1 cellular context compared by ENCODE assay signal in the genomic region with DNA sequence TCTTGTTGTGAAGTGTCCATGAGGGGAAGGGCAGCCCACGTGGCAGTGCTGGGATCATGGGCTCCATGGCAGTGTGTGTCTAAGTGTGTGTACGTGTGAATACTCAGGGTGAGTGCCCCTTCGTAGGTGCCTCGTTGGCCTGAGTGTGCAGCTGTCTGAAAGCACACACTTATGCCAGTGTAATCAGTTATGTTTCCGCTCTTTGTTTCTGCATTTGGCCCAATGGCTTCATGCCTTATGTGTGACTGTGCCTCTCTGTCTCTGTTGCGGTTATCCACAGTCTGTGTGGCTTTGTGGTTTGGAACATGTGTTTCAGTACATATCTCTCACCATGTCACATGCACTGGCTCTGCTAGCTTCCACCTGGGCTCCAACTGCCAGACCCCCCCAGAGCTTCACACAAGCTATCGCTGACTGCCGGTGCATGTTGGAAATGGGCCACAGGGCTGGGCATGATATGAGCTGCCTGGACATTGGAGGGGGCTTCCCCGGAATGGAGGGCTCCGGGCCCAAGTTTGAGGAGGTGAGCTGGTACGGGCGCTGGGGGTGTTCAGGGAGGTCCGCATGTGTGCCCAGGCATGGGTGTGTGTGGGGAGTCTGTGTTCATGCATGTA.
TF ChIP-seq lines count a peak whose summit lies in the region.

No MANE protein-coding gene starts in this region.

TF ChIP-seq in GM12878, 131 proteins besides CTCF, POLR2A, EP300 and RAD21 (continued from another document):
- TF ChIP-seq TAF1 (IDR thresholded peaks at IDR 0.05; ENCODE audit: borderline replicate concordance, low read depth, low read length) (no peak), MEF2A (IDR thresholded peaks at IDR 0.05; ENCODE audit: insufficient read depth, low read depth, low read length) (0 out of 2 replicates have a peak, but pooled peaks have one; percentile 18), EED (IDR thresholded peaks at IDR 0.05; ENCODE audit: low read depth) (peak; percentile 57; the same call in 1 of the 2 replicates), MAX (IDR thresholded peaks at IDR 0.05; ENCODE audit: low read depth, low read length) (peak; percentile 56; the same call in 1 of the 2 replicates)
